ENCODE assay signal across 12 cellular contexts in genomic region chr9:98130576-98131228, GRCh38.
"Had no signal": no experiment of that assay in that cellular context is flagged by ENCODE, and none has a peak within 500 bp of the region (broad histone marks: within the 10 kb centered on the region; RNA-seq: fewer than 3 reads in every experiment).

No MANE protein-coding gene starts in this region.

- H3K9me3 Mint-ChIP-seq: activated CD4-positive, alpha-beta T cell treated with anti-CD3 and anti-CD28 coated beads, Interleukin-2, amount 10 ng/mL, durations not matched to agents 24 days and 14 days; activated naive CD8-positive, alpha-beta T cell treated with anti-CD3 and anti-CD28 coated beads for 36 hours; mesothelial cell of epicardium had no signal

- H3K4me1 Mint-ChIP-seq: mesothelial cell of epicardium had no signal

- ATAC-seq: heart left ventricle had no signal

- H3K27ac Mint-ChIP-seq: activated CD4-positive, alpha-beta T cell treated with anti-CD3 and anti-CD28 coated beads, Interleukin-2, amount 10 ng/mL, durations not matched to agents 24 days and 14 days; activated naive CD8-positive, alpha-beta T cell treated with anti-CD3 and anti-CD28 coated beads for 36 hours; mesothelial cell of epicardium had no signal

- DNase-seq: activated CD4-positive, alpha-beta T cell treated with anti-CD3 and anti-CD28 coated beads, Interleukin-2, amount 10 ng/mL, durations not matched to agents 24 days and 14 days; activated CD8-positive, alpha-beta memory T cell treated with anti-CD3 and anti-CD28 coated beads for 24 hours; activated naive CD8-positive, alpha-beta T cell treated with anti-CD3 and anti-CD28 coated beads for 36 hours; aorta; foreskin melanocyte; heart left ventricle; kidney glomerular epithelial cell; SJCRH30; substantia nigra; T-helper 9 cell; trophoblast cell had no signal

- H3K27me3 Mint-ChIP-seq: activated CD4-positive, alpha-beta T cell treated with anti-CD3 and anti-CD28 coated beads, Interleukin-2, amount 10 ng/mL, durations not matched to agents 24 days and 14 days; activated naive CD8-positive, alpha-beta T cell treated with anti-CD3 and anti-CD28 coated beads for 36 hours had no signal

- H3K4me3 Mint-ChIP-seq: activated CD4-positive, alpha-beta T cell treated with anti-CD3 and anti-CD28 coated beads, Interleukin-2, amount 10 ng/mL, durations not matched to agents 24 days and 14 days; activated naive CD8-positive, alpha-beta T cell treated with anti-CD3 and anti-CD28 coated beads for 36 hours; mesothelial cell of epicardium had no signal
